In the genomic region with DNA sequence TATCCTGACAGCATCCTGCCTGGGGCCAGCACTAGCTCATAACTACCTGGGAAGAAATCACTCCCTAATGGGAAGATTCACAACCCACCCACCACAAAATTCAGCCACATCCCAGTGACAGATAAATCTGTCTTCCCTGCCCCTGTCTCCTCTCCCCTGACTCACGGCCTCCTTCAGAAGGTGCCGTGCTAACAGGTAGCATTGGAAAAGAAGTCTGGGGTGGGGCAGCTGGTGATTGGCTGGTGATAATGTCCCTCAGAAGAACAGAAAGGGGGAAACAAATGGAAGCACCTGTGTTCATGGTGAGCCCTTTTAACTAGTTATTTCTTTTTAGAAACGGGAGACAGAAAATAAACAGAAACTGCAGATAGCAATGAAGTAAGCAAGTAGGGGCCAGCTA, we compare ENCODE assay signal across 16 cellular contexts. TPM values are rescaled to one million over a fixed set of nuclear protein-coding genes. Genes with fewer than 3 reads are reported as not detected.
DNase-seq lines count a peak whose midpoint lies in the region; ATAC-seq and TF ChIP-seq lines count a peak whose summit lies in the region.
"Had no signal": no experiment of that assay in that cellular context is flagged by ENCODE, and none has a peak within 500 bp of the region (broad histone marks: within the 10 kb centered on the region; RNA-seq: fewer than 3 reads in every experiment).

No MANE protein-coding gene starts in this region.

- peak overlapping the region; percentile 39 for H3K27ac Mint-ChIP-seq in activated CD8-positive, alpha-beta memory T cell treated with anti-CD3 and anti-CD28 coated beads, Interleukin-2, amount 10 ng/mL, durations not matched to agents 7 days and 5 days
- H3K27ac Mint-ChIP-seq in WTC11, result peak overlapping the region; percentile 52; the same call in 1 of the 2 replicates

- peaks cover 68% of the 10 kb centered on the region for H3K4me1 Mint-ChIP-seq in activated CD8-positive, alpha-beta memory T cell treated with anti-CD3 and anti-CD28 coated beads, Interleukin-2, amount 10 ng/mL, durations not matched to agents 7 days and 5 days
- peaks cover 24% of the 10 kb centered on the region for H3K4me1 Mint-ChIP-seq in WTC11

- peaks cover 29% of the 10 kb centered on the region for H3K36me3 Mint-ChIP-seq in activated CD8-positive, alpha-beta memory T cell treated with anti-CD3 and anti-CD28 coated beads, Interleukin-2, amount 10 ng/mL, durations not matched to agents 7 days and 5 days
- H3K36me3 Mint-ChIP-seq in WTC11, result peaks cover 4% of the 10 kb centered on the region; the same call in 1 of the 2 replicates

- peaks cover 4% of the 10 kb centered on the region for H3K9me3 Mint-ChIP-seq in activated CD8-positive, alpha-beta memory T cell treated with anti-CD3 and anti-CD28 coated beads, Interleukin-2, amount 10 ng/mL, durations not matched to agents 7 days and 5 days (ENCODE audit: low read depth)
- peaks cover 8% of the 10 kb centered on the region for H3K9me3 Mint-ChIP-seq in WTC11
- H3K9me3 Mint-ChIP-seq: type B pancreatic cell had no signal

- TF ChIP-seq POLR2A in esophagus squamous epithelium (IDR thresholded peaks at IDR 0.05), result no peak
- no peak for TF ChIP-seq POLR2A in stomach (IDR thresholded peaks at IDR 0.05)

- H3K4me3 ChIP-seq in esophagus squamous epithelium (no peak overlapping the region), stomach (no peak overlapping the region)
- H3K4me3 ChIP-seq: adrenal gland, mucosa of descending colon, sigmoid colon had no signal

- CTCF ChIA-PET in activated CD8-positive, alpha-beta memory T cell treated with anti-CD3 and anti-CD28 coated beads, Interleukin-2, amount 10 ng/mL, durations not matched to agents 7 days and 5 days (lab: Charles Lee), result interaction anchor here (0.9 to 6.3 kb wide), 8 partner anchors 13 to 118 kb away, joined by 3 to 23 read pairs (median 5); no protein-coding TSS in a partner anchor
- CTCF ChIA-PET in WTC11 (lab: Charles Lee), result interaction anchor here (1.1 to 1.5 kb wide), 2 partner anchors 30 to 84 kb away, joined by 3 read pairs; no protein-coding TSS in a partner anchor

- TF ChIP-seq CTCF in WTC11 (IDR thresholded peaks at IDR 0.05) (no peak), esophagus squamous epithelium (IDR thresholded peaks at IDR 0.05) (no peak), stomach (IDR thresholded peaks at IDR 0.05) (no peak), omental fat pad (IDR thresholded peaks at IDR 0.05) (no peak)

- POLR2A ChIA-PET in WTC11 (lab: Charles Lee), result no interaction called here

- H3K4me3 Mint-ChIP-seq in activated CD8-positive, alpha-beta memory T cell treated with anti-CD3 and anti-CD28 coated beads, Interleukin-2, amount 10 ng/mL, durations not matched to agents 7 days and 5 days, result no peak overlapping the region
- H3K4me3 Mint-ChIP-seq in WTC11, result no peak overlapping the region
- H3K4me3 Mint-ChIP-seq: type B pancreatic cell had no signal

- intact Hi-C loops in esophagus squamous epithelium (cut with DNase I), result no loop called here
- intact Hi-C loops in stomach (cut with DNase I; ENCODE audit: low total_unique reads), result no loop called here

- no peak for TF ChIP-seq EP300 in stomach (IDR thresholded peaks at IDR 0.05)

- ATAC-seq in activated CD8-positive, alpha-beta memory T cell treated with anti-CD3 and anti-CD28 coated beads, Interleukin-2, amount 10 ng/mL, durations not matched to agents 7 days and 5 days, result no peak
- ATAC-seq in WTC11 (no peak), omental fat pad (ENCODE audit: low FRiP score) (no peak), GM18511 (IDR thresholded peaks at IDR 0.05; ENCODE audit: unreplicated experiment) (no peak), HG03039 (IDR thresholded peaks at IDR 0.05; ENCODE audit: unreplicated experiment) (no peak)
- ATAC-seq: mucosa of descending colon had no signal

- H3K27me3 ChIP-seq in esophagus squamous epithelium, result no peaks in the 10 kb centered on the region
- no peaks in the 10 kb centered on the region for H3K27me3 ChIP-seq in stomach
- H3K27me3 ChIP-seq: adrenal gland, sigmoid colon had no signal

- peaks cover 24 to 69% (median 39%) of the 10 kb centered on the region in 3 donors for H3K4me1 ChIP-seq in esophagus squamous epithelium
- H3K4me1 ChIP-seq in stomach, result peaks cover 36 to 66% (median 49%) of the 10 kb centered on the region in 4 donors

- no peaks in the 10 kb centered on the region for H3K27me3 Mint-ChIP-seq in activated CD8-positive, alpha-beta memory T cell treated with anti-CD3 and anti-CD28 coated beads, Interleukin-2, amount 10 ng/mL, durations not matched to agents 7 days and 5 days
- no peaks in the 10 kb centered on the region for H3K27me3 Mint-ChIP-seq in WTC11 (ENCODE audit: low read depth)

- H3K27ac ChIP-seq in esophagus squamous epithelium, result peak overlapping the region in 3 of 4 donors; percentile 77 to 100 (median 89)
- peak overlapping the region in 3 of 5 donors; percentile 68 to 99 (median 79) for H3K27ac ChIP-seq in stomach
- H3K27ac ChIP-seq: adrenal gland had no signal

- no peak for DNase-seq in activated CD8-positive, alpha-beta memory T cell treated with anti-CD3 and anti-CD28 coated beads, Interleukin-2, amount 10 ng/mL, durations not matched to agents 7 days and 5 days
- no peak for DNase-seq in activated CD8-positive, alpha-beta memory T cell treated with anti-CD3 and anti-CD28 coated beads, Interleukin-2, amount 50 U/mL, for 4 hours
- DNase-seq in WTC11 (ENCODE audit: low spot score) (no peak), esophagus squamous epithelium (lab: John Stamatoyannopoulos, UW) (no peak), stomach (no peak), omental fat pad (ENCODE audit: low spot score) (no peak)
- DNase-seq: activated CD4-positive, CD25-positive, alpha-beta regulatory T cell treated with anti-CD3 and anti-CD28 coated beads, Interleukin-2, amount 50 U/mL, for 72 hours; adrenal gland; cortex of kidney; DMS79 treated with DMSO at 0.1 percent for 48 hours; mucosa of descending colon; NCI-H2081; sigmoid colon had no signal

- H3K36me3 ChIP-seq in esophagus squamous epithelium, result peaks cover 0 to 12% (median 0%) of the 10 kb centered on the region in 3 donors
- no peaks in the 10 kb centered on the region for H3K36me3 ChIP-seq in stomach
- H3K36me3 ChIP-seq: adrenal gland, sigmoid colon had no signal

- H3K9me3 ChIP-seq in esophagus squamous epithelium (no peaks in the 10 kb centered on the region), stomach (no peaks in the 10 kb centered on the region)
- H3K9me3 ChIP-seq: adrenal gland, sigmoid colon had no signal

- 71 to 84% methylated on average over 3 of the region's 3 CpGs for WGBS in esophagus squamous epithelium, 2 donors
- WGBS in stomach, 5 donors, result 51 to 76% (median 61%) methylated on average over 3 of the region's 3 CpGs

TF ChIP-seq in WTC11, 78 proteins besides CTCF, POLR2A, EP300 and RAD21 (continues in another document):
- TF ChIP-seq, protein P1, sequence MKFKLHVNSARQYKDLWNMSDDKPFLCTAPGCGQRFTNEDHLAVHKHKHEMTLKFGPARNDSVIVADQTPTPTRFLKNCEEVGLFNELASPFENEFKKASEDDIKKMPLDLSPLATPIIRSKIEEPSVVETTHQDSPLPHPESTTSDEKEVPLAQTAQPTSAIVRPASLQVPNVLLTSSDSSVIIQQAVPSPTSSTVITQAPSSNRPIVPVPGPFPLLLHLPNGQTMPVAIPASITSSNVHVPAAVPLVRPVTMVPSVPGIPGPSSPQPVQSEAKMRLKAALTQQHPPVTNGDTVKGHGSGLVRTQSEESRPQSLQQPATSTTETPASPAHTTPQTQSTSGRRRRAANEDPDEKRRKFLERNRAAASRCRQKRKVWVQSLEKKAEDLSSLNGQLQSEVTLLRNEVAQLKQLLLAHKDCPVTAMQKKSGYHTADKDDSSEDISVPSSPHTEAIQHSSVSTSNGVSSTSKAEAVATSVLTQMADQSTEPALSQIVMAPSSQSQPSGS (CRISPR knock-in tag; IDR thresholded peaks at IDR 0.05; ENCODE audit: borderline replicate concordance, low read depth), result no peak
- TF ChIP-seq, protein P2, sequence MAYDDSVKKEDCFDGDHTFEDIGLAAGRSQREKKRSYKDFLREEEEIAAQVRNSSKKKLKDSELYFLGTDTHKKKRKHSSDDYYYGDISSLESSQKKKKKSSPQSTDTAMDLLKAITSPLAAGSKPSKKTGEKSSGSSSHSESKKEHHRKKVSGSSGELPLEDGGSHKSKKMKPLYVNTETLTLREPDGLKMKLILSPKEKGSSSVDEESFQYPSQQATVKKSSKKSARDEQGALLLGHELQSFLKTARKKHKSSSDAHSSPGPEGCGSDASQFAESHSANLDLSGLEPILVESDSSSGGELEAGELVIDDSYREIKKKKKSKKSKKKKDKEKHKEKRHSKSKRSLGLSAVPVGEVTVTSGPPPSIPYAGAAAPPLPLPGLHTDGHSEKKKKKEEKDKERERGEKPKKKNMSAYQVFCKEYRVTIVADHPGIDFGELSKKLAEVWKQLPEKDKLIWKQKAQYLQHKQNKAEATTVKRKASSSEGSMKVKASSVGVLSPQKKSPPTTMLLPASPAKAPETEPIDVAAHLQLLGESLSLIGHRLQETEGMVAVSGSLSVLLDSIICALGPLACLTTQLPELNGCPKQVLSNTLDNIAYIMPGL (CRISPR knock-in tag; IDR thresholded peaks at IDR 0.05), result no peak
- TF ChIP-seq, protein P3, sequence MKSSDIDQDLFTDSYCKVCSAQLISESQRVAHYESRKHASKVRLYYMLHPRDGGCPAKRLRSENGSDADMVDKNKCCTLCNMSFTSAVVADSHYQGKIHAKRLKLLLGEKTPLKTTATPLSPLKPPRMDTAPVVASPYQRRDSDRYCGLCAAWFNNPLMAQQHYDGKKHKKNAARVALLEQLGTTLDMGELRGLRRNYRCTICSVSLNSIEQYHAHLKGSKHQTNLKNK (CRISPR knock-in tag; IDR thresholded peaks at IDR 0.05), result no peak
- TF ChIP-seq NR2C2 (CRISPR knock-in tag; IDR thresholded peaks at IDR 0.05), result no peak
- TF ChIP-seq, protein P4, sequence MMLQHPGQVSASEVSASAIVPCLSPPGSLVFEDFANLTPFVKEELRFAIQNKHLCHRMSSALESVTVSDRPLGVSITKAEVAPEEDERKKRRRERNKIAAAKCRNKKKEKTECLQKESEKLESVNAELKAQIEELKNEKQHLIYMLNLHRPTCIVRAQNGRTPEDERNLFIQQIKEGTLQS (CRISPR knock-in tag; conservative IDR thresholded peaks at IDR 0.05), result no peak
- no peak for TF ChIP-seq TCF7 (CRISPR knock-in tag; IDR thresholded peaks at IDR 0.05; ENCODE audit: low read depth)
- no peak for TF ChIP-seq MYBL2 (CRISPR knock-in tag; IDR thresholded peaks at IDR 0.05)
- no peak for TF ChIP-seq SOX15 (CRISPR knock-in tag; IDR thresholded peaks at IDR 0.05)
- TF ChIP-seq TEAD4 (CRISPR knock-in tag; IDR thresholded peaks at IDR 0.05), result no peak

RNA-seq across cellular contexts. Expression of gene ITPKB, which starts 29.1 kb away (rescaled TPM):
- total RNA-seq in activated CD8-positive, alpha-beta memory T cell treated with anti-CD3 and anti-CD28 coated beads, Interleukin-2, amount 10 ng/mL, durations not matched to agents 7 days and 5 days, result 10 to 100 TPM; 40.9 to 43.4 TPM
- total RNA-seq in WTC11 (2021), result 13.1 to 15.6 TPM (median 13.5 TPM) in 3 replicates
- 10 to 100 TPM; 10.7 to 22.3 (median 15.9) TPM for total RNA-seq in esophagus squamous epithelium
- total RNA-seq in stomach, result 10 to 100 TPM; 16.4 to 38.8 (median 24.6) TPM
- 1 to 10 TPM; 3.8 to 5.4 (median 4.4) TPM for polyA plus RNA-seq in stomach
- 10 to 100 TPM; 22.2 to 68.6 (median 31.5) TPM for total RNA-seq in omental fat pad
